In the genomic region with DNA sequence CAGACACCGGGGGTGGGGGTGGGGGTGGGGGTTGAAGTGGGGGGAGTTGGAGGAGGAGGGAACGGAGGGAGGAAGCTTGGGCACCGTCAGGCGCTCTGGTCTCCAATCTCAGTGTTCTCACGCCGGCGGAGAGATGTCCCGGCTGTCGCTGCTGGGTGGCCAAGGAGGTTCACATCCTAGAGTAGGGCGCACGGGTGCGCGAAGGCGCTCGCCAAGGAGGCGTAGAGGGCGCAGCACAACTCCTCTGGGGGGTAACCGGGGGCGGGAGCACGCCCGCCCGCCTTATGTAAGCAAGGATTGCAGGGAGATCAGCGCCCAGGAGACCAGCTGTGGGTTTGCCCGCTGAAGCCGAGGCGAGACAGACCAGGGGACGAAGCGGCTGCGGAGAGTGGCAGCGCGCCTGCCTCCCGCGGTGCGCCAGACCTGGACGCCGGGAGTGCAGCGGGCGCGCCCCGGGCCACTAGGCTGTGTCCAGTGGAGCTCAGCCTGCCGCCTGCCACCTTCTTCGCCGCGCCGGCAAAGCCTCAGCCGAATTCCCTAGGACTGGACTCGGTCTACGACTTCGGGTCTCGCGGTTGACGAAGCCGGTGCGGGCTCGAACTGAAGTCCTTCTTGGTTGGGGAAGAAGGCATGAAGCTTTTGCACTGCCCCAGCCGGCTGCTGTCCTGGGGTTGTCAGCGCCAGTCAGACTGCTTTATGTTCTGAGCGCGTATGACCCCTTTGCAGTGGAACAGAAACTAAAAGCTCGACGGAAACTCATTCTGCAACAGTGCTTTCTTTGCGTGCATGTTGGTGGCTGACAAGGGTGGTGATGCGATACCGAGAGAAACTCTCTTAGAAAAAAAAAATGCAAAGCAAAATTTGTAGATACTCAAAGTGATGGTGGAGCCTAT, we compare ENCODE assay signal across 8 cellular contexts. TPM values are rescaled to one million over a fixed set of nuclear protein-coding genes. Genes with fewer than 3 reads are reported as not detected.
DNase-seq lines count a peak whose midpoint lies in the region; ATAC-seq and TF ChIP-seq lines count a peak whose summit lies in the region.

No MANE protein-coding gene starts in this region.

- no peaks in the 10 kb centered on the region for H3K4me1 ChIP-seq in naive thymus-derived CD4-positive, alpha-beta T cell (ENCODE audit: control insufficient read depth in 2 of 2, insufficient read depth in 2 of 2, low read length in 2 of 2)

- H3K27me3 ChIP-seq in CD4-positive, alpha-beta T cell (ENCODE audit: control insufficient read depth, insufficient read depth, low read length): peaks cover 46% of the 10 kb centered on the region
- no peaks in the 10 kb centered on the region for H3K27me3 ChIP-seq in naive thymus-derived CD4-positive, alpha-beta T cell (ENCODE audit: control insufficient read depth in 2 of 2, insufficient read depth in 2 of 2, low read length in 2 of 2)

- intact Hi-C loops in CD4-positive, alpha-beta T cell (cut with DNase I, micrococcal nuclease): no loop called here
- intact Hi-C loops in naive thymus-derived CD4-positive, alpha-beta T cell (cut with micrococcal nuclease): loop anchor here (5.0 to 10.0 kb wide), 2 partner anchors 385 to 392 kb away; no protein-coding TSS in a partner anchor

- no peak for TF ChIP-seq CTCF in CD4-positive, alpha-beta T cell (IDR thresholded peaks at IDR 0.05)
- no peak for TF ChIP-seq CTCF in WI38 (IDR thresholded peaks at IDR 0.05; ENCODE audit: low read depth, low read length)
- no peak for TF ChIP-seq CTCF in fibroblast of pulmonary artery (IDR thresholded peaks at IDR 0.05; ENCODE audit: low read length, missing control alignments)

- CTCF ChIA-PET in CD4-positive, alpha-beta T cell (lab: Charles Lee): no interaction called here
- CTCF ChIA-PET in naive thymus-derived CD4-positive, alpha-beta T cell (lab: Charles Lee): no interaction called here

- no peak overlapping the region for H3K27ac ChIP-seq in CD4-positive, alpha-beta T cell (ENCODE audit: low read depth, low read length)
- H3K27ac ChIP-seq in naive thymus-derived CD4-positive, alpha-beta T cell (ENCODE audit: low read depth, low read length): no peak overlapping the region

- POLR2A ChIA-PET in CD4-positive, alpha-beta T cell (lab: Charles Lee): no interaction called here
- POLR2A ChIA-PET in naive thymus-derived CD4-positive, alpha-beta T cell (lab: Charles Lee): no interaction called here

- H3K9me3 ChIP-seq in CD4-positive, alpha-beta T cell (ENCODE audit: control insufficient read depth, low read length): no peaks in the 10 kb centered on the region
- no peaks in the 10 kb centered on the region for H3K9me3 ChIP-seq in naive thymus-derived CD4-positive, alpha-beta T cell (ENCODE audit: control insufficient read depth in 2 of 3, low read length in 3 of 3)

- H3K36me3 Mint-ChIP-seq in CD4-positive, alpha-beta T cell (ENCODE audit: low read depth): no peaks in the 10 kb centered on the region
- no peaks in the 10 kb centered on the region for H3K36me3 Mint-ChIP-seq in naive thymus-derived CD4-positive, alpha-beta T cell

- ATAC-seq in CD4-positive, alpha-beta T cell (ENCODE audit: poor library complexity): no peak
- ATAC-seq in GM19035 (IDR thresholded peaks at IDR 0.05; ENCODE audit: unreplicated experiment) (peak; percentile 96), HG03159 (IDR thresholded peaks at IDR 0.05; ENCODE audit: unreplicated experiment) (peak; percentile 98)
- ATAC-seq in naive thymus-derived CD4-positive, alpha-beta T cell: peak; percentile 35

- no peak for DNase-seq in CD4-positive, alpha-beta T cell
- DNase-seq in fibroblast of pulmonary artery (ENCODE audit: low read depth) (peak; percentile 58), HuH-7.5 (ENCODE audit: low spot score) (no peak), 8988T (no peak)
- peak in 1 of 9 donors; percentile 28 for DNase-seq in naive thymus-derived CD4-positive, alpha-beta T cell

- H3K27me3 Mint-ChIP-seq in CD4-positive, alpha-beta T cell: peaks cover 56% of the 10 kb centered on the region
- H3K27me3 Mint-ChIP-seq in naive thymus-derived CD4-positive, alpha-beta T cell: peaks cover 40 to 67% (median 55%) of the 10 kb centered on the region in 5 donors

- H3K4me3 Mint-ChIP-seq in CD4-positive, alpha-beta T cell: peak overlapping the region; percentile 58
- H3K4me3 Mint-ChIP-seq in naive thymus-derived CD4-positive, alpha-beta T cell: peak overlapping the region; percentile 58 to 91 (median 72)

- H3K36me3 ChIP-seq in naive thymus-derived CD4-positive, alpha-beta T cell (ENCODE audit: control insufficient read depth in 2 of 3, insufficient read depth in 3 of 3, low read length in 3 of 3): no peaks in the 10 kb centered on the region

- peaks cover 8% of the 10 kb centered on the region for H3K4me1 Mint-ChIP-seq in CD4-positive, alpha-beta T cell (ENCODE audit: low read depth)
- peaks cover 0 to 22% (median 16%) of the 10 kb centered on the region in 7 donors for H3K4me1 Mint-ChIP-seq in naive thymus-derived CD4-positive, alpha-beta T cell

- H3K4me3 ChIP-seq in WI38 (ENCODE audit: low read depth, low read length) (peak overlapping the region; percentile 44), fibroblast of pulmonary artery (replicated peaks; ENCODE audit: low read depth, low read length) (peak overlapping the region; percentile 70)
- no peak overlapping the region for H3K4me3 ChIP-seq in naive thymus-derived CD4-positive, alpha-beta T cell (ENCODE audit: low read length)

- no peak overlapping the region for H3K27ac Mint-ChIP-seq in CD4-positive, alpha-beta T cell
- H3K27ac Mint-ChIP-seq in naive thymus-derived CD4-positive, alpha-beta T cell: no peak overlapping the region

- no peaks in the 10 kb centered on the region for H3K9me3 Mint-ChIP-seq in CD4-positive, alpha-beta T cell
- peaks cover 0 to 2% (median 0%) of the 10 kb centered on the region in 11 donors for H3K9me3 Mint-ChIP-seq in naive thymus-derived CD4-positive, alpha-beta T cell

RNA-seq across cellular contexts. Expression of a gene that starts 0.7 kb away (rescaled TPM):
- total RNA-seq in CD4-positive, alpha-beta T cell: not detected
- total RNA-seq in naive thymus-derived CD4-positive, alpha-beta T cell: not detected
- polyA plus RNA-seq in naive thymus-derived CD4-positive, alpha-beta T cell: not detected

Comparison
In these comparisons a context has a peak if more than half of its experiments do, and no peak if none do; other contexts are left out.
1. intact Hi-C loops: an anchor here in naive thymus-derived CD4-positive, alpha-beta T cell (5.0 to 10.0 kb wide); none called in CD4-positive, alpha-beta T cell.